Comparison of ENCODE assay signal across 8 cellular contexts in the genomic region with DNA sequence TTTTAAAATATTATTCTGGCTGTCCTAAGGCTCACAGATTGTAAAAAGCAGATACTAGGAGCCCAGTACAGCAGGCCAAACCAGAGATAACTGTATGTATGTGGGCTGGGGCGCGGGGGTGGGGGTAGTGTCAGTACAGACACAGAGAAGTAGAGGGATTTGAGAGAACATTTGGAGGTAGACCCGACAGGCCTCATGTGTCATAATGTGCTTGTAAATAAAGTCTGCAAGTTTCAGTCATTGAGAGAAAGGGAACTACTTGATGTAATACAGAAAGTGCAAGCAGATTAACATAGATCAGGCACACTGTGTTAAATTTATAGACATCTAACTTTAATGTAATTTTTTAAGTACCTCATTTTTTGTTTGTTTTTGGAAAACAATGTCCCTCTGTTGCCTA. TPM values are rescaled to one million over a fixed set of nuclear protein-coding genes. Genes with fewer than 3 reads are reported as not detected.
A peak's percentile ranks its signal among the peaks of the same experiment; 100 is the strongest.
DNase-seq lines count a peak whose midpoint lies in the region; ATAC-seq lines count a peak whose summit lies in the region.

No MANE protein-coding gene starts in this region.

- peaks cover 4% of the 10 kb centered on the region for H3K36me3 Mint-ChIP-seq in activated T-helper 1 cell treated with anti-CD3 and anti-CD28 coated beads, Interleukin-12 subunit alpha, Interleukin-12 subunit beta, Interleukin-2, Interleukin-4 antibody, amounts not matched to agents 30 ng/mL and 10 ng/mL and 1 ng/mL, durations not matched to agents 14 hours and 24 hours and 36 hours (ENCODE audit: low read depth)

- peaks cover 66% of the 10 kb centered on the region for H3K4me1 Mint-ChIP-seq in activated T-helper 1 cell treated with anti-CD3 and anti-CD28 coated beads, Interleukin-12 subunit alpha, Interleukin-12 subunit beta, Interleukin-2, Interleukin-4 antibody, amounts not matched to agents 30 ng/mL and 10 ng/mL and 1 ng/mL, durations not matched to agents 14 hours and 24 hours and 36 hours (ENCODE audit: low read depth)
- peaks cover 63% of the 10 kb centered on the region for H3K4me1 Mint-ChIP-seq in stimulated activated naive CD8-positive, alpha-beta T cell treated with anti-CD3 and anti-CD28 coated beads, Interleukin-15, amount 100 ng/mL, for 72 hours

- DNase-seq in Right ventricle myocardium inferior (ENCODE audit: missing footprints) (no peak), Right ventricle myocardium superior (no peak), AG08396 (ENCODE audit: low spot score) (no peak), C1 segment of cervical spinal cord (lab: John Stamatoyannopoulos, UW) (no peak), epidermal melanocyte (ENCODE audit: insufficient read length, low spot score) (no peak)
- no peak for DNase-seq in activated T-helper 1 cell treated with anti-CD3 and anti-CD28 coated beads, Interleukin-12 subunit alpha, Interleukin-12 subunit beta, Interleukin-2, Interleukin-4 antibody, amounts not matched to agents 30 ng/mL and 10 ng/mL and 1 ng/mL, durations not matched to agents 14 hours and 24 hours and 36 hours (ENCODE audit: low spot score)
- peak; percentile 39 to 64 for DNase-seq in stimulated activated naive CD8-positive, alpha-beta T cell treated with anti-CD3 and anti-CD28 coated beads, Interleukin-15, amount 100 ng/mL, for 72 hours

- peak; percentile 53 for ATAC-seq in Right ventricle myocardium inferior
- ATAC-seq in Right ventricle myocardium superior (ENCODE audit: poor library complexity), result no peak
- peak; percentile 69 for ATAC-seq in HG03139 (IDR thresholded peaks at IDR 0.05; ENCODE audit: unreplicated experiment)
- ATAC-seq in stimulated activated naive CD8-positive, alpha-beta T cell treated with anti-CD3 and anti-CD28 coated beads, Interleukin-15, amount 100 ng/mL, for 72 hours, result peak; percentile 80

- no peaks in the 10 kb centered on the region for H3K9me3 Mint-ChIP-seq in activated T-helper 1 cell treated with anti-CD3 and anti-CD28 coated beads, Interleukin-12 subunit alpha, Interleukin-12 subunit beta, Interleukin-2, Interleukin-4 antibody, amounts not matched to agents 30 ng/mL and 10 ng/mL and 1 ng/mL, durations not matched to agents 14 hours and 24 hours and 36 hours
- H3K9me3 Mint-ChIP-seq in stimulated activated naive CD8-positive, alpha-beta T cell treated with anti-CD3 and anti-CD28 coated beads, Interleukin-15, amount 100 ng/mL, for 72 hours, result no peaks in the 10 kb centered on the region

- intact Hi-C loops in Right ventricle myocardium inferior (cut with DNase I) (no loop called here), Right ventricle myocardium superior (cut with DNase I) (no loop called here)
- intact Hi-C loops in activated T-helper 1 cell treated with anti-CD3 and anti-CD28 coated beads, Interleukin-12 subunit alpha, Interleukin-12 subunit beta, Interleukin-2, Interleukin-4 antibody, amounts not matched to agents 30 ng/mL and 10 ng/mL and 1 ng/mL, durations not matched to agents 14 hours and 24 hours and 36 hours (cut with micrococcal nuclease), result loop anchor here (1.0 to 10.0 kb wide), 5 partner anchors 38 to 1613 kb away; a partner anchor contains a TSS

- peak overlapping the region; percentile 94 for H3K27ac Mint-ChIP-seq in activated T-helper 1 cell treated with anti-CD3 and anti-CD28 coated beads, Interleukin-12 subunit alpha, Interleukin-12 subunit beta, Interleukin-2, Interleukin-4 antibody, amounts not matched to agents 30 ng/mL and 10 ng/mL and 1 ng/mL, durations not matched to agents 14 hours and 24 hours and 36 hours
- H3K27ac Mint-ChIP-seq in stimulated activated naive CD8-positive, alpha-beta T cell treated with anti-CD3 and anti-CD28 coated beads, Interleukin-15, amount 100 ng/mL, for 72 hours, result peak overlapping the region; percentile 93

- H3K27me3 Mint-ChIP-seq in activated T-helper 1 cell treated with anti-CD3 and anti-CD28 coated beads, Interleukin-12 subunit alpha, Interleukin-12 subunit beta, Interleukin-2, Interleukin-4 antibody, amounts not matched to agents 30 ng/mL and 10 ng/mL and 1 ng/mL, durations not matched to agents 14 hours and 24 hours and 36 hours (ENCODE audit: insufficient read depth), result no peaks in the 10 kb centered on the region
- no peaks in the 10 kb centered on the region for H3K27me3 Mint-ChIP-seq in stimulated activated naive CD8-positive, alpha-beta T cell treated with anti-CD3 and anti-CD28 coated beads, Interleukin-15, amount 100 ng/mL, for 72 hours

- H3K4me3 Mint-ChIP-seq in activated T-helper 1 cell treated with anti-CD3 and anti-CD28 coated beads, Interleukin-12 subunit alpha, Interleukin-12 subunit beta, Interleukin-2, Interleukin-4 antibody, amounts not matched to agents 30 ng/mL and 10 ng/mL and 1 ng/mL, durations not matched to agents 14 hours and 24 hours and 36 hours, result peak overlapping the region; percentile 77
- H3K4me3 Mint-ChIP-seq in stimulated activated naive CD8-positive, alpha-beta T cell treated with anti-CD3 and anti-CD28 coated beads, Interleukin-15, amount 100 ng/mL, for 72 hours, result peak overlapping the region; percentile 77 to 79

RNA-seq across cellular contexts. Expression of a gene that starts 7.4 kb away (rescaled TPM):
- total RNA-seq in Right ventricle myocardium inferior (21.0 TPM), Right ventricle myocardium superior (20.9 TPM)
- total RNA-seq in activated T-helper 1 cell treated with anti-CD3 and anti-CD28 coated beads, Interleukin-12 subunit alpha, Interleukin-12 subunit beta, Interleukin-2, Interleukin-4 antibody, amounts not matched to agents 30 ng/mL and 10 ng/mL and 1 ng/mL, durations not matched to agents 14 hours and 24 hours and 36 hours, result 9.6 and 10.2 TPM in 2 replicates

RNA-seq across cellular contexts. Expression of a gene that starts 37.4 kb away (rescaled TPM):
- 45.1 TPM for total RNA-seq in Right ventricle myocardium inferior
- 43.6 TPM for total RNA-seq in Right ventricle myocardium superior
- total RNA-seq in activated T-helper 1 cell treated with anti-CD3 and anti-CD28 coated beads, Interleukin-12 subunit alpha, Interleukin-12 subunit beta, Interleukin-2, Interleukin-4 antibody, amounts not matched to agents 30 ng/mL and 10 ng/mL and 1 ng/mL, durations not matched to agents 14 hours and 24 hours and 36 hours, result 223 and 242 TPM in 2 replicates

Comparison
In these comparisons a context has a peak if more than half of its experiments do, and no peak if none do; other contexts are left out.
1. DNase-seq: peak in stimulated activated naive CD8-positive, alpha-beta T cell treated with anti-CD3 and anti-CD28 coated beads, Interleukin-15, amount 100 ng/mL, for 72 hours (2 of 2); none in Right ventricle myocardium inferior (single experiment), Right ventricle myocardium superior (single experiment), activated T-helper 1 cell treated with anti-CD3 and anti-CD28 coated beads, Interleukin-12 subunit alpha, Interleukin-12 subunit beta, Interleukin-2, Interleukin-4 antibody, amounts not matched to agents 30 ng/mL and 10 ng/mL and 1 ng/mL, durations not matched to agents 14 hours and 24 hours and 36 hours (single experiment), AG08396 (single experiment), C1 segment of cervical spinal cord (0 of 14) and epidermal melanocyte (single experiment).